Comparison of ENCODE assay signal across 19 cellular contexts in genomic region chr3:186102687-186103086, GRCh38. TPM values are rescaled to one million over a fixed set of nuclear protein-coding genes. Genes with fewer than 3 reads are reported as not detected.
DNase-seq lines count a peak whose midpoint lies in the region; ATAC-seq and TF ChIP-seq lines count a peak whose summit lies in the region.
"Had no signal": no experiment of that assay in that cellular context is flagged by ENCODE, and none has a peak within 500 bp of the region (broad histone marks: within the 10 kb centered on the region; RNA-seq: fewer than 3 reads in every experiment).

No MANE protein-coding gene starts in this region.

- intact Hi-C loops in posterior vena cava (cut with DNase I), result no loop called here

- H3K9me3 ChIP-seq in GM23248 (ENCODE audit: low read depth), result no peaks in the 10 kb centered on the region
- H3K9me3 ChIP-seq: left ventricle myocardium inferior, upper lobe of left lung had no signal

- H3K27me3 ChIP-seq in GM23248 (replicated peaks; ENCODE audit: insufficient read depth), result no peaks in the 10 kb centered on the region
- H3K27me3 ChIP-seq: upper lobe of left lung had no signal

- H2AFZ ChIP-seq in GM23248, result no peak overlapping the region
- H2AFZ ChIP-seq: GM23338 had no signal

- peaks cover 42% of the 10 kb centered on the region for H3K79me2 ChIP-seq in GM23248 (ENCODE audit: insufficient read depth)

- H3K36me3 ChIP-seq in GM23248 (ENCODE audit: low read depth), result no peaks in the 10 kb centered on the region; the same call in 1 of the 2 replicates
- H3K36me3 ChIP-seq: left ventricle myocardium inferior, upper lobe of left lung, WERI-Rb-1 had no signal

- WGBS in GM23248 (ENCODE audit: low coverage in 1 of 2, low lambda C conversion rate in 2 of 2, missing lambda C conversion rate in 2 of 2), 2 experiments, result 37 to 39% methylated on average over 4 of the region's 4 CpGs

- H3K9me2 ChIP-seq in GM23248 (ENCODE audit: insufficient read depth), result no peaks in the 10 kb centered on the region

- no peak overlapping the region for H3K4me2 ChIP-seq in GM23248 (ENCODE audit: unreplicated experiment)
- H3K4me2 ChIP-seq: GM23338 had no signal

- H4K20me1 ChIP-seq in GM23248 (ENCODE audit: insufficient read depth), result no peaks in the 10 kb centered on the region

- in situ Hi-C loops in GM23248 (cut with MboI), result no loop called here

- no peak for ATAC-seq in GM18867 (IDR thresholded peaks at IDR 0.05; ENCODE audit: unreplicated experiment)
- ATAC-seq: GM23338; naive thymus-derived CD8-positive, alpha-beta T cell had no signal

- peaks cover 42% of the 10 kb centered on the region for H3F3A ChIP-seq in GM23248 (ENCODE audit: insufficient read depth)

- no peak overlapping the region for H3K27ac ChIP-seq in GM23248
- H3K27ac ChIP-seq: left ventricle myocardium inferior, upper lobe of left lung, WERI-Rb-1 had no signal

- CTCF ChIA-PET in HEK293T (lab: Yijun Ruan, JAX), result interaction anchor here (0.7 to 0.9 kb wide), 2 partner anchors 121 to 125 kb away, joined by 4 to 5 read pairs; no protein-coding TSS in a partner anchor

- H3K4me1 ChIP-seq in GM23248 (ENCODE audit: insufficient read depth), result peaks cover 44% of the 10 kb centered on the region

- POLR2A ChIA-PET in HEK293T (lab: Yijun Ruan, JAX), result no interaction called here

- H3K9ac ChIP-seq in GM23248, result no peak overlapping the region

- DNase-seq in GM23248, result peak; percentile 34
- peak; percentile 42 for DNase-seq in NCI-H446 treated with DMSO at 0.1 percent for 48 hours (lab: John Stamatoyannopoulos, UW)
- peak; percentile 77 for DNase-seq in fibroblast of peridontal ligament (ENCODE audit: extremely low read depth)
- peak; percentile 81 for DNase-seq in posterior vena cava (ENCODE audit: low spot score)
- DNase-seq in putamen (ENCODE audit: low spot score), result no peak
- DNase-seq in iPS-NIHi7 (ENCODE audit: extremely low spot score), result no peak
- no peak for DNase-seq in HEK293T (ENCODE audit: extremely low spot score)
- DNase-seq: activated naive CD4-positive, alpha-beta T cell treated with anti-CD3 and anti-CD28 coated beads, Interleukin-2, amount 50 U/mL, for 16 hours; CD4-positive, alpha-beta memory T cell; immature natural killer cell; left ventricle myocardium inferior; midbrain; naive thymus-derived CD8-positive, alpha-beta T cell; NCI-H1930; NCI-H226; upper lobe of left lung; WERI-Rb-1 had no signal

- H3K4me3 ChIP-seq in GM23248, result no peak overlapping the region
- H3K4me3 ChIP-seq: GM23338, left ventricle myocardium inferior, upper lobe of left lung had no signal

TF ChIP-seq in HEK293T, 16 proteins besides CTCF, POLR2A, EP300 and RAD21:
- TF ChIP-seq LEF1 (IDR thresholded peaks at IDR 0.05; ENCODE audit: borderline replicate concordance), result no peak
- no peak for TF ChIP-seq SP1 (IDR thresholded peaks at IDR 0.05)
- TF ChIP-seq TARDBP (IDR thresholded peaks at IDR 0.05), result no peak
- no peak for TF ChIP-seq HDGF (IDR thresholded peaks at IDR 0.05; ENCODE audit: borderline replicate concordance)
- no peak for TF ChIP-seq FOXM1 (IDR thresholded peaks at IDR 0.05; ENCODE audit: borderline replicate concordance)
- no peak for TF ChIP-seq ZNF384 (IDR thresholded peaks at IDR 0.05)
- TF ChIP-seq FOXK2 (IDR thresholded peaks at IDR 0.05), result no peak
- TF ChIP-seq BHLHE40 (IDR thresholded peaks at IDR 0.05; ENCODE audit: borderline replicate concordance), result no peak
- no peak for TF ChIP-seq FOXA1 (IDR thresholded peaks at IDR 0.05)
- TF ChIP-seq ARNT (IDR thresholded peaks at IDR 0.05), result no peak
- TF ChIP-seq SUZ12 (IDR thresholded peaks at IDR 0.05), result no peak
- TF ChIP-seq, protein P1, sequence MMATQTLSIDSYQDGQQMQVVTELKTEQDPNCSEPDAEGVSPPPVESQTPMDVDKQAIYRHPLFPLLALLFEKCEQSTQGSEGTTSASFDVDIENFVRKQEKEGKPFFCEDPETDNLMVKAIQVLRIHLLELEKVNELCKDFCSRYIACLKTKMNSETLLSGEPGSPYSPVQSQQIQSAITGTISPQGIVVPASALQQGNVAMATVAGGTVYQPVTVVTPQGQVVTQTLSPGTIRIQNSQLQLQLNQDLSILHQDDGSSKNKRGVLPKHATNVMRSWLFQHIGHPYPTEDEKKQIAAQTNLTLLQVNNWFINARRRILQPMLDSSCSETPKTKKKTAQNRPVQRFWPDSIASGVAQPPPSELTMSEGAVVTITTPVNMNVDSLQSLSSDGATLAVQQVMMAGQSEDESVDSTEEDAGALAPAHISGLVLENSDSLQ (IDR thresholded peaks at IDR 0.05), result no peak
- no peak for TF ChIP-seq ELF4 (IDR thresholded peaks at IDR 0.05)
- no peak for TF ChIP-seq L3MBTL2 (conservative IDR thresholded peaks at IDR 0.05)
- no peak for TF ChIP-seq NFRKB (IDR thresholded peaks at IDR 0.05)
- TF ChIP-seq CTBP1 (IDR thresholded peaks at IDR 0.05; ENCODE audit: borderline replicate concordance), result no peak

RNA-seq across cellular contexts. Expression of gene ETV5, which starts 6.2 kb away (rescaled TPM):
- 35.9 and 44.0 TPM in 2 replicates for total RNA-seq in GM23248 (2014; rRNA removed; shearing (Covaris generic))
- polyA plus RNA-seq in GM23248 (2016; fragmentation: Nextera tagmentation; extraction: Ambion mirVana), result 44.6 and 47.5 TPM in 2 replicates
- total RNA-seq in posterior vena cava, result 10 to 100 TPM; 15.1 to 26.0 TPM
- polyA plus RNA-seq: CD4-positive, alpha-beta memory T cell had no signal

Comparison
In these comparisons a context has a peak if more than half of its experiments do, and no peak if none do; other contexts are left out.
1. DNase-seq: peak in GM23248 (single experiment), NCI-H446 treated with DMSO at 0.1 percent for 48 hours (single experiment), fibroblast of peridontal ligament (single experiment) and posterior vena cava (single experiment); none in putamen (single experiment), iPS-NIHi7 (single experiment) and HEK293T (single experiment).